ENCODE assay signal across 8 cellular contexts in genomic region chr5:115841382-115842088, GRCh38. TPM values are rescaled to one million over a fixed set of nuclear protein-coding genes. Genes with fewer than 3 reads are reported as not detected.
DNase-seq lines count a peak whose midpoint lies in the region; ATAC-seq and TF ChIP-seq lines count a peak whose summit lies in the region.

Gene AP3S1, plus strand, starts transcription at chr5:115841935. Its CDS starts 103 bp downstream, at chr5:115842038.
Gene ATG12, minus strand, starts transcription at chr5:115841565. Its CDS starts 13 bp downstream, at chr5:115841552.

- peak within 1 kb of the TSS; percentile 79 to 91 for H3K9ac ChIP-seq in colonic mucosa (ENCODE audit: low read depth in 2 of 2, low read length in 2 of 2)

- TF ChIP-seq CTCF in colonic mucosa (IDR thresholded peaks at IDR 0.05), result no peak

- peak within 1 kb of the TSS; percentile 92 for H3K4me3 ChIP-seq in colonic mucosa

- no peaks in the 10 kb centered on the region for H3K9me3 ChIP-seq in colonic mucosa

- H3K4me1 ChIP-seq in colonic mucosa, result peaks cover 21% of the 10 kb centered on the region

- H3K27me3 Mint-ChIP-seq in activated CD4-positive, alpha-beta T cell treated with anti-CD3 and anti-CD28 coated beads, Interleukin-2, amount 10 ng/mL, durations not matched to agents 24 days and 14 days, result peaks cover 9% of the 10 kb centered on the region

- intact Hi-C loops in activated CD4-positive, alpha-beta T cell treated with anti-CD3 and anti-CD28 coated beads, Interleukin-2, amount 10 ng/mL, durations not matched to agents 24 days and 14 days (cut with micrococcal nuclease), result loop anchor here (1.0 to 10.0 kb wide), 8 partner anchors 215 to 667 kb away; partner anchors contain the start of genes CCDC112, COMMD10, FEM1C and TMED7
- intact Hi-C loops in colonic mucosa (cut with DNase I), result loop anchor here (5.0 kb wide), 1 partner anchor 219 kb away; no protein-coding TSS in a partner anchor

- H3K4me3 Mint-ChIP-seq in activated CD4-positive, alpha-beta T cell treated with anti-CD3 and anti-CD28 coated beads, Interleukin-2, amount 10 ng/mL, durations not matched to agents 24 days and 14 days, result peak within 1 kb of the TSS; percentile 98

- peaks cover 53% of the 10 kb centered on the region for H3K4me1 Mint-ChIP-seq in activated CD4-positive, alpha-beta T cell treated with anti-CD3 and anti-CD28 coated beads, Interleukin-2, amount 10 ng/mL, durations not matched to agents 24 days and 14 days

- peak within 1 kb of the TSS; percentile 86 for H3K27ac ChIP-seq in colonic mucosa
- peak within 1 kb of the TSS; percentile 91 for H3K27ac ChIP-seq in layer of hippocampus (ENCODE audit: low read depth, low read length)

- H3K36me3 Mint-ChIP-seq in activated CD4-positive, alpha-beta T cell treated with anti-CD3 and anti-CD28 coated beads, Interleukin-2, amount 10 ng/mL, durations not matched to agents 24 days and 14 days (ENCODE audit: low read depth), result peaks cover 23% of the 10 kb centered on the region

- H3K27me3 ChIP-seq in colonic mucosa (no peaks in the 10 kb centered on the region), layer of hippocampus (ENCODE audit: control insufficient read depth, insufficient read depth, low read length) (no peaks in the 10 kb centered on the region)

- H3K9me3 Mint-ChIP-seq in activated CD4-positive, alpha-beta T cell treated with anti-CD3 and anti-CD28 coated beads, Interleukin-2, amount 10 ng/mL, durations not matched to agents 24 days and 14 days, result no peaks in the 10 kb centered on the region

- H3K27ac Mint-ChIP-seq in activated CD4-positive, alpha-beta T cell treated with anti-CD3 and anti-CD28 coated beads, Interleukin-2, amount 10 ng/mL, durations not matched to agents 24 days and 14 days, result peak within 1 kb of the TSS; percentile 100

- ATAC-seq in GM19351 (IDR thresholded peaks at IDR 0.05; ENCODE audit: unreplicated experiment) (peak; percentile 84), HG03520 (IDR thresholded peaks at IDR 0.05; ENCODE audit: unreplicated experiment) (peak; percentile 89)

- DNase-seq in C1 segment of cervical spinal cord (lab: John Stamatoyannopoulos, UW), result peak; percentile 90 to 99 (median 97)
- DNase-seq in NCI-H526 treated with DMSO at 0.1 percent for 48 hours (lab: John Stamatoyannopoulos, UW), result peak; percentile 70
- DNase-seq in activated CD4-positive, alpha-beta T cell treated with anti-CD3 and anti-CD28 coated beads, Interleukin-2, amount 10 ng/mL, durations not matched to agents 24 days and 14 days, result peak; percentile 98
- peak; percentile 94 for DNase-seq in colonic mucosa
- DNase-seq in stimulated activated CD4-positive, alpha-beta T cell treated with anti-CD3 and anti-CD28 coated beads, Interleukin-1b, Interleukin-23, amount 100 ng/mL, for 24 hours (ENCODE audit: low read depth in 4 of 4, low spot score in 1 of 4), result peak; percentile 75 to 81 (median 80)

- no peaks in the 10 kb centered on the region for H3K36me3 ChIP-seq in colonic mucosa

RNA-seq across cellular contexts. Expression of gene AP3S1, which starts in this region (rescaled TPM):
- total RNA-seq in activated CD4-positive, alpha-beta T cell treated with anti-CD3 and anti-CD28 coated beads, Interleukin-2, amount 10 ng/mL, durations not matched to agents 24 days and 14 days, result 64.6 and 72.8 TPM in 2 replicates
- 100 to 1,000 TPM in 1 of 2 donors, 10 to 100 TPM in 1; 56.7 to 105 TPM for total RNA-seq in colonic mucosa

RNA-seq across cellular contexts. Expression of gene ATG12, which starts in this region (rescaled TPM):
- 31.7 and 37.0 TPM in 2 replicates for total RNA-seq in activated CD4-positive, alpha-beta T cell treated with anti-CD3 and anti-CD28 coated beads, Interleukin-2, amount 10 ng/mL, durations not matched to agents 24 days and 14 days
- total RNA-seq in colonic mucosa, result 10 to 100 TPM; 24.5 to 38.9 TPM

Comparison
In these comparisons a context has a peak if more than half of its experiments do, and no peak if none do; other contexts are left out.
1. Peak in every context shown above with its lines: DNase-seq, ATAC-seq, H3K4me3 ChIP-seq and H3K27ac ChIP-seq.